Comparison of ENCODE assay signal across 1 cellular context in the genomic region with DNA sequence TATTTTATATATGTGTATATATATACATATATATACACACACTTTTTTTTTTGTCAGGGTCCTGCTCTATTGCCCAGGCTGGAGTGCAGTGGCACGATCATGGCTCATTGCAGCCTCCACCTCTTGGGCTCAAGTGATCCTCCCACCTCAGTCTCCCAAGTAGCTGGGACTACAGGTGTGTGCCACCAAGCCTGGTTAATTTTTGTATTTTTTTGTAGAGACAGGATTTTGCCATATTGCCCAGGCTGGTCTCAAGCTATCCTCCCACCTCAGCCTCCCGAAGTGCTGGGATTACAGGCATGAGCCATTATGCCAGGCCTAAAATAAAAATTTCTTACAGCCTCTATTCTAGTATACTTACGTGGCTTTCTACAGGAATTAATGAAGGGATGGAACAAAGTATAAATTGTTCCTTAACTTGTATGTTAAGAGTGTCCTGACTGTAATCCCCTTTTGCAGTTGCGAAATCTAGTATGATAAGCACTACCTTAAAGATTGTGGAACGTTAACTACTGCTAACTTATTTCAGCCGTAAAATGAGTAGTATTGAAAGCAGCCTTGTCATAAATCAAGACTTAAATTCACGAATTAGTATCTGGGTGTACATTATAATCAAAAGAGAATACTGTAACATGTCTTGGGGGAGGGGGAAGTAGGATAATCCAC.
TF ChIP-seq lines count a peak whose summit lies in the region.

No MANE protein-coding gene starts in this region.

TF ChIP-seq in neural cell, 6 proteins besides CTCF, POLR2A, EP300 and RAD21 (continued from another document):
- TF ChIP-seq REST (IDR thresholded peaks at IDR 0.05; ENCODE audit: borderline replicate concordance) (no peak), EZH2 (IDR thresholded peaks at IDR 0.05; ENCODE audit: borderline replicate concordance, insufficient read depth, low read length, poor library complexity, severe bottlenecking) (no peak), TAF1 (IDR thresholded peaks at IDR 0.05; ENCODE audit: low read depth) (no peak), SMC3 (conservative IDR thresholded peaks at IDR 0.05; ENCODE audit: poor library complexity) (no peak), MXI1 (conservative IDR thresholded peaks at IDR 0.05; ENCODE audit: poor library complexity, severe bottlenecking) (no peak)
